Comparison of ENCODE assay signal across 1 cellular context in genomic region chr4:25986807-25987206, GRCh38.
TF ChIP-seq lines count a peak whose summit lies in the region.

No MANE protein-coding gene starts in this region.

TF ChIP-seq in H1, 55 proteins besides CTCF, POLR2A, EP300 and RAD21 (continued from another document):
- TF ChIP-seq SAP30 (IDR thresholded peaks at IDR 0.05; ENCODE audit: insufficient read depth, insufficient replicate concordance, low read length) = no peak
- no peak for TF ChIP-seq TAF7 (optimal IDR thresholded peaks at IDR 0.05; ENCODE audit: borderline replicate concordance, low read depth, low read length)
- no peak for TF ChIP-seq SP4 (IDR thresholded peaks at IDR 0.05; ENCODE audit: low read length)
- TF ChIP-seq FOSL1 (IDR thresholded peaks at IDR 0.05; ENCODE audit: insufficient read depth, low read depth, low read length) = no peak
- no peak for TF ChIP-seq NANOG (IDR thresholded peaks at IDR 0.05; ENCODE audit: insufficient read depth, low read depth, low read length, poor library complexity, severe bottlenecking)
- TF ChIP-seq CBX5 (IDR thresholded peaks at IDR 0.05; ENCODE audit: low read depth, low read length) = no peak
- TF ChIP-seq SIRT6 (IDR thresholded peaks at IDR 0.05; ENCODE audit: low read length) = no peak
- no peak for TF ChIP-seq RFX5 (IDR thresholded peaks at IDR 0.05; ENCODE audit: borderline replicate concordance, low read depth, low read length)
- TF ChIP-seq TCF12 (IDR thresholded peaks at IDR 0.05; ENCODE audit: low read depth, low read length) = no peak
